27 cellular contexts compared by ENCODE assay signal in genomic region chr3:134007819-134008218, GRCh38. TPM values are rescaled to one million over a fixed set of nuclear protein-coding genes. Genes with fewer than 3 reads are reported as not detected.
DNase-seq lines count a peak whose midpoint lies in the region; ATAC-seq and TF ChIP-seq lines count a peak whose summit lies in the region.
"Had no signal": no experiment of that assay in that cellular context is flagged by ENCODE, and none has a peak within 500 bp of the region (broad histone marks: within the 10 kb centered on the region; RNA-seq: fewer than 3 reads in every experiment).

No MANE protein-coding gene starts in this region.

- peaks cover 24% of the 10 kb centered on the region for H3K9me3 Mint-ChIP-seq in WTC11
- H3K9me3 Mint-ChIP-seq: HFFc6 had no signal

- H3K4me2 ChIP-seq in osteoblast (ENCODE audit: insufficient read depth, low read length): no peak overlapping the region
- H3K4me2 ChIP-seq: BLaER1, KMS-11, PC-9 had no signal

- no peak for TF ChIP-seq CTCF in osteoblast (IDR thresholded peaks at IDR 0.05; ENCODE audit: extremely low read depth, low read depth, low read length)
- no peak for TF ChIP-seq CTCF in WTC11 (IDR thresholded peaks at IDR 0.05)

- no peaks in the 10 kb centered on the region for H3K79me2 ChIP-seq in osteoblast (ENCODE audit: insufficient read depth, low read length)

- H3K4me1 ChIP-seq in osteoblast (ENCODE audit: insufficient read depth, low read length): peaks cover 22% of the 10 kb centered on the region
- H3K4me1 ChIP-seq: BLaER1 had no signal

- H3K27me3 ChIP-seq in osteoblast (ENCODE audit: insufficient read depth, low read length): no peaks in the 10 kb centered on the region
- H3K27me3 ChIP-seq: BLaER1 had no signal

- CTCF ChIA-PET in WTC11 (lab: Charles Lee): no interaction called here

- H3K27ac Mint-ChIP-seq in WTC11: no peak overlapping the region
- H3K27ac Mint-ChIP-seq: CD4-positive, alpha-beta T cell; IgD-negative memory B cell had no signal

- H2AFZ ChIP-seq in osteoblast (ENCODE audit: low read length): no peak overlapping the region
- H2AFZ ChIP-seq: PC-9 had no signal

- peaks cover 4% of the 10 kb centered on the region for H3K27me3 Mint-ChIP-seq in WTC11 (ENCODE audit: low read depth)

- no peak overlapping the region for H3K27ac ChIP-seq in osteoblast (ENCODE audit: low read depth, low read length)
- H3K27ac ChIP-seq: BLaER1, KMS-11, PC-9, RWPE1, SK-N-MC had no signal

- peaks cover 9% of the 10 kb centered on the region for H3K36me3 Mint-ChIP-seq in WTC11
- H3K36me3 Mint-ChIP-seq: IgD-negative memory B cell had no signal

- H3K4me1 Mint-ChIP-seq in WTC11: no peaks in the 10 kb centered on the region
- H3K4me1 Mint-ChIP-seq: IgD-negative memory B cell had no signal

- ATAC-seq in WTC11 (no peak), left lobe of liver (no peak)

- POLR2A ChIA-PET in WTC11 (lab: Charles Lee): no interaction called here

- no peaks in the 10 kb centered on the region for H4K20me1 ChIP-seq in osteoblast (ENCODE audit: insufficient read depth, low read length)
- H4K20me1 ChIP-seq: BLaER1 had no signal

- H3K4me3 ChIP-seq in osteoblast (ENCODE audit: insufficient read depth, low read length): no peak overlapping the region
- H3K4me3 ChIP-seq: BLaER1, PC-9, SK-N-MC had no signal

- H3K9me3 ChIP-seq in osteoblast (ENCODE audit: low read depth, low read length): no peaks in the 10 kb centered on the region

- H3K4me3 Mint-ChIP-seq in WTC11: no peak overlapping the region
- H3K4me3 Mint-ChIP-seq: CD4-positive, alpha-beta T cell; HFFc6; IgD-negative memory B cell had no signal

- peak; percentile 29 for DNase-seq in A172 (ENCODE audit: low spot score)
- DNase-seq in HT1080 (ENCODE audit: low read depth): peak; percentile 23
- peak; percentile 25 for DNase-seq in RPMI7951 (ENCODE audit: low read depth)
- DNase-seq in osteoblast (ENCODE audit: insufficient read length, low spot score, missing footprints): peak; percentile 47
- DNase-seq in WTC11 (ENCODE audit: low spot score): no peak
- DNase-seq in activated effector memory CD4-positive, alpha-beta T cell treated with anti-CD3 and anti-CD28 coated beads, Interleukin-2, amount 50 U/mL, for 16 hours: no peak
- DNase-seq in NCI-H146 treated with DMSO at 0.1 percent for 48 hours (lab: John Stamatoyannopoulos, UW; ENCODE audit: unreplicated experiment): no peak
- no peak for DNase-seq in left lobe of liver (ENCODE audit: low spot score)
- DNase-seq: CD4-positive, alpha-beta T cell; DMS53; H7; NCI-H1092; NCI-H1436; NCI-H1930; NCI-H2107; NCI-H446; NCI-H526; NCI-H82; NK-92 treated with Interleukin-12 subunit alpha and Interleukin-12 subunit beta, amount 100 ng/mL, for 24 hours; SHP77 treated with DMSO at 0.1 percent for 48 hours had no signal

- H3K36me3 ChIP-seq in osteoblast (ENCODE audit: insufficient read depth, low read length): no peaks in the 10 kb centered on the region
- H3K36me3 ChIP-seq: BLaER1 had no signal

TF ChIP-seq in WTC11, 78 proteins besides CTCF, POLR2A, EP300 and RAD21 (continues in another document):
- TF ChIP-seq ZNF219 (CRISPR knock-in tag; IDR thresholded peaks at IDR 0.05; ENCODE audit: borderline replicate concordance): no peak
- no peak for TF ChIP-seq STAT6 (CRISPR knock-in tag; conservative IDR thresholded peaks at IDR 0.05; ENCODE audit: low read depth)
- TF ChIP-seq, protein P1, sequence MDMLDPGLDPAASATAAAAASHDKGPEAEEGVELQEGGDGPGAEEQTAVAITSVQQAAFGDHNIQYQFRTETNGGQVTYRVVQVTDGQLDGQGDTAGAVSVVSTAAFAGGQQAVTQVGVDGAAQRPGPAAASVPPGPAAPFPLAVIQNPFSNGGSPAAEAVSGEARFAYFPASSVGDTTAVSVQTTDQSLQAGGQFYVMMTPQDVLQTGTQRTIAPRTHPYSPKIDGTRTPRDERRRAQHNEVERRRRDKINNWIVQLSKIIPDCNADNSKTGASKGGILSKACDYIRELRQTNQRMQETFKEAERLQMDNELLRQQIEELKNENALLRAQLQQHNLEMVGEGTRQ (CRISPR knock-in tag; IDR thresholded peaks at IDR 0.05): no peak
- TF ChIP-seq ZNF121 (CRISPR knock-in tag; IDR thresholded peaks at IDR 0.05): no peak
- TF ChIP-seq, protein P2, sequence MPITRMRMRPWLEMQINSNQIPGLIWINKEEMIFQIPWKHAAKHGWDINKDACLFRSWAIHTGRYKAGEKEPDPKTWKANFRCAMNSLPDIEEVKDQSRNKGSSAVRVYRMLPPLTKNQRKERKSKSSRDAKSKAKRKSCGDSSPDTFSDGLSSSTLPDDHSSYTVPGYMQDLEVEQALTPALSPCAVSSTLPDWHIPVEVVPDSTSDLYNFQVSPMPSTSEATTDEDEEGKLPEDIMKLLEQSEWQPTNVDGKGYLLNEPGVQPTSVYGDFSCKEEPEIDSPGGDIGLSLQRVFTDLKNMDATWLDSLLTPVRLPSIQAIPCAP (CRISPR knock-in tag; IDR thresholded peaks at IDR 0.05): no peak
- no peak for TF ChIP-seq NR3C1 (CRISPR knock-in tag; conservative IDR thresholded peaks at IDR 0.05; ENCODE audit: low read depth)
- TF ChIP-seq PREB (CRISPR knock-in tag; IDR thresholded peaks at IDR 0.05; ENCODE audit: borderline replicate concordance): no peak
- TF ChIP-seq, protein P3, sequence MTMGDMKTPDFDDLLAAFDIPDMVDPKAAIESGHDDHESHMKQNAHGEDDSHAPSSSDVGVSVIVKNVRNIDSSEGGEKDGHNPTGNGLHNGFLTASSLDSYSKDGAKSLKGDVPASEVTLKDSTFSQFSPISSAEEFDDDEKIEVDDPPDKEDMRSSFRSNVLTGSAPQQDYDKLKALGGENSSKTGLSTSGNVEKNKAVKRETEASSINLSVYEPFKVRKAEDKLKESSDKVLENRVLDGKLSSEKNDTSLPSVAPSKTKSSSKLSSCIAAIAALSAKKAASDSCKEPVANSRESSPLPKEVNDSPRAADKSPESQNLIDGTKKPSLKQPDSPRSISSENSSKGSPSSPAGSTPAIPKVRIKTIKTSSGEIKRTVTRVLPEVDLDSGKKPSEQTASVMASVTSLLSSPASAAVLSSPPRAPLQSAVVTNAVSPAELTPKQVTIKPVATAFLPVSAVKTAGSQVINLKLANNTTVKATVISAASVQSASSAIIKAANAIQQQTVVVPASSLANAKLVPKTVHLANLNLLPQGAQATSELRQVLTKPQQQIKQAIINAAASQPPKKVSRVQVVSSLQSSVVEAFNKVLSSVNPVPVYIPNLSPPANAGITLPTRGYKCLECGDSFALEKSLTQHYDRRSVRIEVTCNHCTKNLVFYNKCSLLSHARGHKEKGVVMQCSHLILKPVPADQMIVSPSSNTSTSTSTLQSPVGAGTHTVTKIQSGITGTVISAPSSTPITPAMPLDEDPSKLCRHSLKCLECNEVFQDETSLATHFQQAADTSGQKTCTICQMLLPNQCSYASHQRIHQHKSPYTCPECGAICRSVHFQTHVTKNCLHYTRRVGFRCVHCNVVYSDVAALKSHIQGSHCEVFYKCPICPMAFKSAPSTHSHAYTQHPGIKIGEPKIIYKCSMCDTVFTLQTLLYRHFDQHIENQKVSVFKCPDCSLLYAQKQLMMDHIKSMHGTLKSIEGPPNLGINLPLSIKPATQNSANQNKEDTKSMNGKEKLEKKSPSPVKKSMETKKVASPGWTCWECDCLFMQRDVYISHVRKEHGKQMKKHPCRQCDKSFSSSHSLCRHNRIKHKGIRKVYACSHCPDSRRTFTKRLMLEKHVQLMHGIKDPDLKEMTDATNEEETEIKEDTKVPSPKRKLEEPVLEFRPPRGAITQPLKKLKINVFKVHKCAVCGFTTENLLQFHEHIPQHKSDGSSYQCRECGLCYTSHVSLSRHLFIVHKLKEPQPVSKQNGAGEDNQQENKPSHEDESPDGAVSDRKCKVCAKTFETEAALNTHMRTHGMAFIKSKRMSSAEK (CRISPR knock-in tag; IDR thresholded peaks at IDR 0.05; ENCODE audit: borderline replicate concordance): no peak
- TF ChIP-seq NFYB (CRISPR knock-in tag; conservative IDR thresholded peaks at IDR 0.05; ENCODE audit: low read depth): no peak
- TF ChIP-seq ZNF671 (CRISPR knock-in tag; IDR thresholded peaks at IDR 0.05): no peak
- no peak for TF ChIP-seq JAZF1 (CRISPR knock-in tag; IDR thresholded peaks at IDR 0.05)
- TF ChIP-seq FOXK1 (CRISPR knock-in tag; IDR thresholded peaks at IDR 0.05): no peak
- no peak for TF ChIP-seq SOX15 (CRISPR knock-in tag; IDR thresholded peaks at IDR 0.05)

RNA-seq across cellular contexts. Expression of gene SLCO2A1, which starts 21.9 kb away (rescaled TPM):
- total RNA-seq in A172 (2014; rRNA removed; shearing (Covaris generic)): 0.24 TPM in 1 of 2 replicates, not detected in the other
- 0.02 TPM in 1 of 2 replicates, not detected in the other for total RNA-seq in HT1080 (2014; rRNA removed; shearing (Covaris generic))
- polyA plus RNA-seq in HT1080 (2015; cell fraction: cytosol; rRNA removed): 0.12 and 0.23 TPM in 2 replicates
- 0.30 and 0.32 TPM in 2 replicates for polyA plus RNA-seq in HT1080 (2015; cell fraction: nucleus; rRNA removed)
- total RNA-seq in RPMI7951 (2014; rRNA removed; shearing (Covaris generic)): 0.39 and 0.48 TPM in 2 replicates
- total RNA-seq in osteoblast (under 0.01 and 0.36 TPM in 2 replicates), WTC11 (2021) (2.3 to 3.3 TPM (median 3.3 TPM) in 3 replicates), left lobe of liver (7.4 TPM)
- total RNA-seq: CD4-positive, alpha-beta T cell had no signal
- polyA plus RNA-seq: IgD-negative memory B cell had no signal

Comparison
In these comparisons a context has a peak if more than half of its experiments do, and no peak if none do; other contexts are left out.
1. DNase-seq: peak in A172 (single experiment), HT1080 (single experiment), RPMI7951 (single experiment) and osteoblast (single experiment); none in WTC11 (single experiment), activated effector memory CD4-positive, alpha-beta T cell treated with anti-CD3 and anti-CD28 coated beads, Interleukin-2, amount 50 U/mL, for 16 hours (single experiment), NCI-H146 treated with DMSO at 0.1 percent for 48 hours (single experiment) and left lobe of liver (single experiment).